ENCODE assay signal across 8 cellular contexts in the genomic region with DNA sequence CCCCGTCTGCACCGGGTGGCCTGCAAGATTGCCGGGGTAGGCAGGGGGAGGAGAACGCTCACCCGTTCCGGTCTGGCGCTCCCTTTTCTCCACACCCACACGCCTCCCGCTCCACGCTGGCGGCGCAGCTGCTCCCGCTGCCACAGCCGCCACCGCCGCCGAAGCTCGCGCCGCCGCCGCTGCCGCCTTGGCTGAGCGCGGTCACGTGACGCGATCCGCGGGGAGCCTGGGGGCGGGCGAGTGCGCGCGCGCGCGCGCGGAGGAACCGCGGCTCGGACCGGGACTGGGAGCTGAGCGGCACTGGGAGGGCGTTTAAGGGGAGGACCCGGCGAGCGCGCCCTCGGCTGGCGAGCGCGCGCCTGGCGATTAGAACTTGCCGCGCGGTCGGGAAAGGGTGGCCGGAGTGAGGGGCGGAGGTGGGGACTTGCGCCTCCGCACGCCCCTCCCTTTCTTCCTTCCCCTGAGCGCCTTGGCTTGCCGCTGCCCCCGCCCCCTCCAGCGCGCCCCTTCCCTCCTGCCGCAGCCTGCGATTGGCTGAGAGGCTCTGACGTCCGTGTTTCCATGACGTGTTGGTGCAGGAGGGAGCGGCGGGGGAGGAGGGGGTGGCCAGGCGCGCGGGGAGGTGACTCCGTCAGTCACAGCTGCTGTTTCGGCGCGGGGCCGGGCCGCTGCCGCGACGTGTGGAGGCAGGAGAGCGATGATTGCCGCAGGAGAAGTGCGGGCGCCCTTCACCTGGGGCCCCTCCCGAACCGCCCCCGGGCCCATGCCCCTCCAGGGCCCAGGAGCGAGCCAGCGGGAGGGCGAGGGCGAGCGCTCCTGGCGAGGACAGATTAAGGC. TPM values are rescaled to one million over a fixed set of nuclear protein-coding genes. Genes with fewer than 3 reads are reported as not detected.
DNase-seq lines count a peak whose midpoint lies in the region; ATAC-seq and TF ChIP-seq lines count a peak whose summit lies in the region.

No MANE protein-coding gene starts in this region.

- TF ChIP-seq RAD21 in IMR-90 (IDR thresholded peaks at IDR 0.05; ENCODE audit: low read length) = peak; percentile 28; the same call in 1 of the 2 replicates

- H4K8ac ChIP-seq in IMR-90 (ENCODE audit: low read depth in 2 of 2, low read length in 2 of 2) = peak overlapping the region; percentile 73 to 75; a peak in 2 of 4 replicates

- TF ChIP-seq CTCF in IMR-90 (conservative IDR thresholded peaks at IDR 0.05; ENCODE audit: low read depth, low read length) (0 out of 2 replicates have a peak, but pooled peaks have one; percentile 15), OCI-LY7 (conservative IDR thresholded peaks at IDR 0.05; ENCODE audit: low read length) (no peak), epithelial cell of esophagus (IDR thresholded peaks at IDR 0.05; ENCODE audit: insufficient read depth, low read depth, low read length, missing control alignments) (no peak)

- peak overlapping the region; percentile 84 for H3K14ac ChIP-seq in IMR-90 (replicated peaks; ENCODE audit: low read depth, low read length)

- peak; percentile 95 for TF ChIP-seq POLR2A in IMR-90 (IDR thresholded peaks at IDR 0.05; ENCODE audit: low read depth, low read length)

- H3K9me2 ChIP-seq in OCI-LY7 (ENCODE audit: insufficient read depth, low read length) = no peaks in the 10 kb centered on the region

- peak overlapping the region; percentile 96; the same call in 1 of the 2 replicates for H3K23ac ChIP-seq in IMR-90 (ENCODE audit: low read depth, low read length)

- peak overlapping the region; percentile 93 for H2BK5ac ChIP-seq in IMR-90 (ENCODE audit: low read depth, low read length, poor library complexity, severe bottlenecking)

- in situ Hi-C loops in IMR-90 (cut with MboI; ENCODE audit: low sequenced_read_pairs) = loop anchor here (10.0 kb wide), 1 partner anchor 165 kb away; no protein-coding TSS in a partner anchor

- peak overlapping the region; percentile 60 for H4K91ac ChIP-seq in IMR-90 (ENCODE audit: insufficient read depth, low read depth, low read length)

- H3K4me3 ChIP-seq in IMR-90 (ENCODE audit: insufficient read depth, low read depth, low read length) (peak overlapping the region; percentile 86), OCI-LY7 (ENCODE audit: low read depth, low read length, poor library complexity, severe bottlenecking) (peak overlapping the region; percentile 94), epithelial cell of esophagus (ENCODE audit: low read length) (peak overlapping the region; percentile 73), mononuclear cell (ENCODE audit: low read length) (peak overlapping the region; percentile 90)

- H2BK120ac ChIP-seq in IMR-90 (ENCODE audit: low read depth, low read length) = peak overlapping the region; percentile 88

- no peaks in the 10 kb centered on the region for H3K27me3 ChIP-seq in IMR-90 (ENCODE audit: control insufficient read depth, insufficient read depth, low read length)
- no peaks in the 10 kb centered on the region for H3K27me3 ChIP-seq in mononuclear cell (ENCODE audit: insufficient read depth, low read length)

- H3K9me1 ChIP-seq in IMR-90 (ENCODE audit: insufficient read depth, low read length) = no peaks in the 10 kb centered on the region

- H4K20me1 ChIP-seq in IMR-90 (ENCODE audit: insufficient read depth, low read length) (peaks cover 35% of the 10 kb centered on the region; the same call in 1 of the 2 replicates), OCI-LY7 (ENCODE audit: insufficient read depth, low read length) (peaks cover 32% of the 10 kb centered on the region)

- no peak overlapping the region; the same call in 2 of the 3 replicates for H2BK15ac ChIP-seq in IMR-90 (ENCODE audit: low read depth, low read length)

- peak; percentile 96 for DNase-seq in DMS114 treated with DMSO at 0.1 percent for 48 hours (lab: John Stamatoyannopoulos, UW; ENCODE audit: unreplicated experiment)
- peak; percentile 99 for DNase-seq in IMR-90
- DNase-seq in OCI-LY7 (ENCODE audit: low spot score) = peak; percentile 98
- peak; percentile 100 for DNase-seq in activated T-cell treated with anti-CD3 and anti-CD28 coated beads for 4 hours
- peak; percentile 99 for DNase-seq in epithelial cell of esophagus (ENCODE audit: low read depth)
- peak; percentile 98 for DNase-seq in stimulated activated CD8-positive, alpha-beta memory T cell treated with anti-CD3 and anti-CD28 coated beads, Interleukin-2, amount 100 ng/mL, for 48 hours (ENCODE audit: low read depth in 2 of 2)

- H3K4me1 ChIP-seq in IMR-90 (ENCODE audit: control insufficient read depth, insufficient read depth, low read length) (no peaks in the 10 kb centered on the region), OCI-LY7 (ENCODE audit: insufficient read depth, low read length, poor library complexity, severe bottlenecking) (peaks cover 33% of the 10 kb centered on the region), mononuclear cell (ENCODE audit: insufficient read depth, low read length) (peaks cover 13% of the 10 kb centered on the region)

- peak overlapping the region; percentile 21; the same call in 1 of the 2 replicates for H4K5ac ChIP-seq in IMR-90 (ENCODE audit: low read depth, low read length)

- peak overlapping the region; percentile 51 for H2AK5ac ChIP-seq in IMR-90 (ENCODE audit: low read depth, low read length)

- H3K4me2 ChIP-seq in IMR-90 (ENCODE audit: low read depth, low read length) (peak overlapping the region; percentile 80), OCI-LY7 (ENCODE audit: low read length) (peak overlapping the region; percentile 79)

- ATAC-seq in GM21529 (IDR thresholded peaks at IDR 0.05; ENCODE audit: unreplicated experiment) (peak; percentile 69), IMR-90 (ENCODE audit: low read depth) (peak; percentile 84)

- H3K36me3 ChIP-seq in IMR-90 (ENCODE audit: control insufficient read depth, insufficient read depth, low read length) = no peaks in the 10 kb centered on the region
- no peaks in the 10 kb centered on the region for H3K36me3 ChIP-seq in OCI-LY7 (ENCODE audit: insufficient read depth, low read length)

- peak overlapping the region; percentile 49; the same call in 1 of the 2 replicates for H2BK20ac ChIP-seq in IMR-90 (ENCODE audit: low read depth, low read length)

- WGBS in IMR-90 (ENCODE audit: extremely low coverage in 2 of 2, insufficient read length in 1 of 2), 2 experiments = 4% methylated on average over 26 of the region's 102 CpGs; no CpG with 5 or more reads in 1 of the 2 experiments

- CTCF ChIA-PET in IMR-90 (lab: Yijun Ruan, JAX) (interaction anchor here (1.1 kb wide), 1 partner anchor 393 kb away, joined by 4 read pairs; no protein-coding TSS in a partner anchor), OCI-LY7 (lab: Charles Lee; ENCODE audit: unreplicated experiment) (interaction anchor here (0.8 kb wide), 1 partner anchor 24 kb away, joined by 4 read pairs; no protein-coding TSS in a partner anchor)

- POLR2A ChIA-PET in IMR-90 (lab: Charles Lee; ENCODE audit: unreplicated experiment) (interaction anchor here (0.5 to 0.6 kb wide), 2 partner anchors 48 to 748 kb away, joined by 3 read pairs; no protein-coding TSS in a partner anchor), OCI-LY7 (lab: Charles Lee) (interaction anchor here (0.7 to 2.2 kb wide), 11 partner anchors 11 to 464 kb away, joined by 3 to 17 read pairs (median 4); no protein-coding TSS in a partner anchor)

- H3K9ac ChIP-seq in IMR-90 (ENCODE audit: low read depth, low read length) = peak overlapping the region; percentile 85

- peak overlapping the region; percentile 100 for H2AFZ ChIP-seq in IMR-90 (replicated peaks; ENCODE audit: low read length, poor library complexity)
- H2AFZ ChIP-seq in OCI-LY7 (ENCODE audit: low read length) = peak overlapping the region; percentile 71

- H3K9me3 ChIP-seq in IMR-90 (ENCODE audit: control insufficient read depth, insufficient read depth, low read length) = no peaks in the 10 kb centered on the region
- H3K9me3 ChIP-seq in OCI-LY7 (ENCODE audit: low read length) = no peaks in the 10 kb centered on the region
- no peaks in the 10 kb centered on the region for H3K9me3 ChIP-seq in mononuclear cell (ENCODE audit: low read depth, low read length)

- peaks cover 45% of the 10 kb centered on the region for H3K79me2 ChIP-seq in OCI-LY7 (ENCODE audit: insufficient read depth, low read depth, low read length)

- H2AK9ac ChIP-seq in IMR-90 (replicated peaks; ENCODE audit: low read depth, low read length, poor library complexity) = peak overlapping the region; percentile 92

- H3K4ac ChIP-seq in IMR-90 (ENCODE audit: low read depth, low read length) = peak overlapping the region; percentile 81

- H3K18ac ChIP-seq in IMR-90 (ENCODE audit: low read depth, low read length) = peak overlapping the region; percentile 62; the same call in 1 of the 2 replicates

- intact Hi-C loops in IMR-90 (cut with micrococcal nuclease) (loop anchor here (1.0 to 10.0 kb wide), 7 partner anchors 239 to 1231 kb away; no protein-coding TSS in a partner anchor), OCI-LY7 (cut with micrococcal nuclease; ENCODE audit: unreplicated experiment) (loop anchor here (1.0 to 5.0 kb wide), 9 partner anchors 133 to 393 kb away; a partner anchor contains a TSS)

- peak overlapping the region; percentile 81 for H3K56ac ChIP-seq in IMR-90 (ENCODE audit: extremely low read depth, insufficient read depth, low read length)

- peak overlapping the region; percentile 87 for H3K27ac ChIP-seq in IMR-90 (ENCODE audit: insufficient read depth, low read length)
- peak overlapping the region; percentile 87 for H3K27ac ChIP-seq in OCI-LY7 (ENCODE audit: low read depth, low read length, poor library complexity, severe bottlenecking)

- H3K79me1 ChIP-seq in IMR-90 (ENCODE audit: low read depth in 1 of 2, low read length in 2 of 2) = peaks cover 5 to 22% of the 10 kb centered on the region in 2 experiments; a peak in 3 of 4 replicates

- dilution Hi-C loops in IMR-90 (cut with HindIII; ENCODE audit: low sequenced_read_pairs, unreplicated experiment) = no loop called here

- BruUV-seq in IMR-90 (replicated peaks; lab: Mats Ljungman, UMichigan) = no TSS peak
- no TSS peak for BruUV-seq in OCI-LY7 (replicated peaks; lab: Mats Ljungman, UMichigan)

TF ChIP-seq in IMR-90, 13 proteins besides CTCF, POLR2A, EP300 and RAD21 (continues in another document):
- TF ChIP-seq MAZ (IDR thresholded peaks at IDR 0.05; ENCODE audit: borderline replicate concordance, low read depth, low read length) (peak; percentile 99), MXI1 (IDR thresholded peaks at IDR 0.05; ENCODE audit: borderline replicate concordance, low read depth, low read length) (no peak), CEBPB (IDR thresholded peaks at IDR 0.05; ENCODE audit: low read depth, low read length) (no peak), BHLHE40 (IDR thresholded peaks at IDR 0.05; ENCODE audit: low read depth, low read length) (peak; percentile 71), MAFK (IDR thresholded peaks at IDR 0.05; ENCODE audit: low read depth, low read length) (no peak), RCOR1 (IDR thresholded peaks at IDR 0.05; ENCODE audit: insufficient replicate concordance, low read length) (no peak), SMC3 (IDR thresholded peaks at IDR 0.05; ENCODE audit: low read depth, low read length) (no peak)

RNA-seq across cellular contexts. Expression of a gene that starts 0.7 kb away (rescaled TPM):
- total RNA-seq in IMR-90 (2012; rRNA removed) (32.6 and 42.5 TPM in 2 replicates), OCI-LY7 (2022) (58.5 and 61.7 TPM in 2 replicates), mononuclear cell (408 TPM)
- 9.6 and 9.9 TPM in 2 replicates for polyA plus RNA-seq in IMR-90 (2012; rRNA removed)
- polyA plus RNA-seq in IMR-90 (2012; cell fraction: cytosol; rRNA removed) = 1.2 and 4.2 TPM in 2 replicates
- polyA plus RNA-seq in IMR-90 (2012; cell fraction: nucleus; rRNA removed; ENCODE audit: low replicate concordance) = 0.72 and 18.7 TPM in 2 replicates
- 62.8 and 74.9 TPM in 2 replicates for total RNA-seq in OCI-LY7 (2014; rRNA removed; shearing (Covaris generic))

Comparison
In these comparisons a context has a peak if more than half of its experiments do, and no peak if none do; other contexts are left out.
1. Peak in every context shown above with its lines: DNase-seq, ATAC-seq, H3K4me3 ChIP-seq and H3K27ac ChIP-seq.